ENCODE assay signal across 8 cellular contexts in genomic region chr20:58388882-58389323, GRCh38. TPM values are rescaled to one million over a fixed set of nuclear protein-coding genes. Genes with fewer than 3 reads are reported as not detected.
DNase-seq lines count a peak whose midpoint lies in the region; ATAC-seq and TF ChIP-seq lines count a peak whose summit lies in the region.

A gene with protein sequence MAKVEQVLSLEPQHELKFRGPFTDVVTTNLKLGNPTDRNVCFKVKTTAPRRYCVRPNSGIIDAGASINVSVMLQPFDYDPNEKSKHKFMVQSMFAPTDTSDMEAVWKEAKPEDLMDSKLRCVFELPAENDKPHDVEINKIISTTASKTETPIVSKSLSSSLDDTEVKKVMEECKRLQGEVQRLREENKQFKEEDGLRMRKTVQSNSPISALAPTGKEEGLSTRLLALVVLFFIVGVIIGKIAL (plus strand): TSS chr20:58389229. CDS start chr20:58389460, 231 bp downstream.

- peak within 1 kb of the TSS; percentile 68 for H3K27ac ChIP-seq in RWPE2 (ENCODE audit: poor library complexity, severe bottlenecking)

- no peaks in the 10 kb centered on the region for H3K27me3 ChIP-seq in RWPE2 (ENCODE audit: insufficient read depth, poor library complexity, severe bottlenecking)

- peak within 1 kb of the TSS; percentile 97 for H3K27ac Mint-ChIP-seq in activated T-helper 2 cell treated with anti-CD3 and anti-CD28 coated beads, Interferon-gamma antibody, Interleukin-2, Interleukin-4, amounts not matched to agents 10 μg/mL and 5 μg/mL and 100 μg/mL, durations not matched to agents 14 hours and 24 hours and 36 hours
- peak within 1 kb of the TSS; percentile 90 to 92 for H3K27ac Mint-ChIP-seq in natural killer cell treated with Interleukin-12 subunit alpha and Interleukin-12 subunit beta and Interleukin-15 and Interleukin-18, amount 100 ng/mL, for 72 hours

- intact Hi-C loops in activated T-helper 2 cell treated with anti-CD3 and anti-CD28 coated beads, Interferon-gamma antibody, Interleukin-2, Interleukin-4, amounts not matched to agents 10 μg/mL and 5 μg/mL and 100 μg/mL, durations not matched to agents 14 hours and 24 hours and 36 hours (cut with micrococcal nuclease): loop anchor here (1.0 to 5.0 kb wide), 3 partner anchors 20 to 992 kb away; partner anchors contain the start of gene RAB22A

- TF ChIP-seq CTCF in LNCaP clone FGC (IDR thresholded peaks at IDR 0.05; ENCODE audit: control insufficient read depth, extremely low read depth, insufficient read depth) (no peak), RWPE2 (IDR thresholded peaks at IDR 0.05; ENCODE audit: poor library complexity, severe bottlenecking) (no peak), fibroblast of mammary gland (conservative IDR thresholded peaks at IDR 0.05; ENCODE audit: control insufficient read depth, insufficient read depth, low read depth, low read length) (no peak)

- peaks cover 28% of the 10 kb centered on the region for H3K4me1 ChIP-seq in RWPE2 (ENCODE audit: insufficient read depth, poor library complexity, severe bottlenecking)

- peaks cover 42% of the 10 kb centered on the region for H3K36me3 ChIP-seq in RWPE2 (ENCODE audit: low read depth)

- H3K4me1 Mint-ChIP-seq in activated T-helper 2 cell treated with anti-CD3 and anti-CD28 coated beads, Interferon-gamma antibody, Interleukin-2, Interleukin-4, amounts not matched to agents 10 μg/mL and 5 μg/mL and 100 μg/mL, durations not matched to agents 14 hours and 24 hours and 36 hours (ENCODE audit: low read depth): peaks cover 35% of the 10 kb centered on the region
- peaks cover 32 to 36% of the 10 kb centered on the region in 2 donors for H3K4me1 Mint-ChIP-seq in natural killer cell treated with Interleukin-12 subunit alpha and Interleukin-12 subunit beta and Interleukin-15 and Interleukin-18, amount 100 ng/mL, for 72 hours (ENCODE audit: low read depth in 2 of 2)

- no peaks in the 10 kb centered on the region for H3K9me3 Mint-ChIP-seq in activated T-helper 2 cell treated with anti-CD3 and anti-CD28 coated beads, Interferon-gamma antibody, Interleukin-2, Interleukin-4, amounts not matched to agents 10 μg/mL and 5 μg/mL and 100 μg/mL, durations not matched to agents 14 hours and 24 hours and 36 hours
- H3K9me3 Mint-ChIP-seq in natural killer cell treated with Interleukin-12 subunit alpha and Interleukin-12 subunit beta and Interleukin-15 and Interleukin-18, amount 100 ng/mL, for 72 hours: no peaks in the 10 kb centered on the region

- peak within 1 kb of the TSS; percentile 88 for H3K4me3 ChIP-seq in LNCaP clone FGC (ENCODE audit: low read depth, low read length)
- peak within 1 kb of the TSS; percentile 65 for H3K4me3 ChIP-seq in RWPE2 (ENCODE audit: severe bottlenecking)
- H3K4me3 ChIP-seq in fibroblast of mammary gland (ENCODE audit: control insufficient read depth, low read depth, low read length): peak within 1 kb of the TSS; percentile 84

- peak within 1 kb of the TSS; percentile 96 for H3K4me3 Mint-ChIP-seq in activated T-helper 2 cell treated with anti-CD3 and anti-CD28 coated beads, Interferon-gamma antibody, Interleukin-2, Interleukin-4, amounts not matched to agents 10 μg/mL and 5 μg/mL and 100 μg/mL, durations not matched to agents 14 hours and 24 hours and 36 hours (ENCODE audit: low read depth)
- H3K4me3 Mint-ChIP-seq in natural killer cell treated with Interleukin-12 subunit alpha and Interleukin-12 subunit beta and Interleukin-15 and Interleukin-18, amount 100 ng/mL, for 72 hours: peak within 1 kb of the TSS; percentile 99

- H3K36me3 Mint-ChIP-seq in activated T-helper 2 cell treated with anti-CD3 and anti-CD28 coated beads, Interferon-gamma antibody, Interleukin-2, Interleukin-4, amounts not matched to agents 10 μg/mL and 5 μg/mL and 100 μg/mL, durations not matched to agents 14 hours and 24 hours and 36 hours (ENCODE audit: low read depth): peaks cover 36% of the 10 kb centered on the region
- H3K36me3 Mint-ChIP-seq in natural killer cell treated with Interleukin-12 subunit alpha and Interleukin-12 subunit beta and Interleukin-15 and Interleukin-18, amount 100 ng/mL, for 72 hours: peaks cover 18% of the 10 kb centered on the region

- peak; percentile 95 for DNase-seq in EL
- peak; percentile 91 for DNase-seq in H4 (ENCODE audit: low spot score)
- DNase-seq in LNCaP clone FGC (ENCODE audit: low read depth): peak; percentile 80
- DNase-seq in RWPE2 (ENCODE audit: low spot score): peak; percentile 99
- DNase-seq in activated T-helper 2 cell treated with anti-CD3 and anti-CD28 coated beads, Interferon-gamma antibody, Interleukin-2, Interleukin-4, amounts not matched to agents 10 μg/mL and 5 μg/mL and 100 μg/mL, durations not matched to agents 14 hours and 24 hours and 36 hours (ENCODE audit: low spot score): peak; percentile 95
- DNase-seq in fibroblast of mammary gland (ENCODE audit: low read depth): peak; percentile 93
- peak; percentile 96 for DNase-seq in natural killer cell treated with Interleukin-12 subunit alpha and Interleukin-12 subunit beta and Interleukin-15 and Interleukin-18, amount 100 ng/mL, for 72 hours (ENCODE audit: low spot score)
- peak; percentile 93 for DNase-seq in stimulated activated naive CD4-positive, alpha-beta T cell treated with Interleukin-2 at 50 U/mL for 16 hours (lab: John Stamatoyannopoulos, UW)

- ATAC-seq in RWPE2 (ENCODE audit: low read depth): peak; percentile 98
- peak; percentile 99 to 100 for ATAC-seq in natural killer cell treated with Interleukin-12 subunit alpha and Interleukin-12 subunit beta and Interleukin-15 and Interleukin-18, amount 100 ng/mL, for 72 hours

- peaks cover 5% of the 10 kb centered on the region for H3K9me3 ChIP-seq in RWPE2 (ENCODE audit: severe bottlenecking)

- peaks cover 5% of the 10 kb centered on the region for H3K27me3 Mint-ChIP-seq in activated T-helper 2 cell treated with anti-CD3 and anti-CD28 coated beads, Interferon-gamma antibody, Interleukin-2, Interleukin-4, amounts not matched to agents 10 μg/mL and 5 μg/mL and 100 μg/mL, durations not matched to agents 14 hours and 24 hours and 36 hours (ENCODE audit: low read depth)
- H3K27me3 Mint-ChIP-seq in natural killer cell treated with Interleukin-12 subunit alpha and Interleukin-12 subunit beta and Interleukin-15 and Interleukin-18, amount 100 ng/mL, for 72 hours: peaks cover 7 to 8% of the 10 kb centered on the region in 2 donors

RNA-seq across cellular contexts. Expression of the gene that starts here (rescaled TPM):
- 9.1 and 12.3 TPM in 2 replicates for total RNA-seq in H4 (2014; rRNA removed; shearing (Covaris generic))
- total RNA-seq in activated T-helper 2 cell treated with anti-CD3 and anti-CD28 coated beads, Interferon-gamma antibody, Interleukin-2, Interleukin-4, amounts not matched to agents 10 μg/mL and 5 μg/mL and 100 μg/mL, durations not matched to agents 14 hours and 24 hours and 36 hours: 35.6 and 36.2 TPM in 2 replicates
- total RNA-seq in natural killer cell treated with Interleukin-12 subunit alpha and Interleukin-12 subunit beta and Interleukin-15 and Interleukin-18, amount 100 ng/mL, for 72 hours: 10 to 100 TPM; 30.0 to 34.3 TPM

Comparison
In these comparisons a context has a peak if more than half of its experiments do, and no peak if none do; other contexts are left out.
1. Peak in every context shown above with its lines: DNase-seq, ATAC-seq, H3K4me3 ChIP-seq and H3K27ac ChIP-seq.